In the genomic region with DNA sequence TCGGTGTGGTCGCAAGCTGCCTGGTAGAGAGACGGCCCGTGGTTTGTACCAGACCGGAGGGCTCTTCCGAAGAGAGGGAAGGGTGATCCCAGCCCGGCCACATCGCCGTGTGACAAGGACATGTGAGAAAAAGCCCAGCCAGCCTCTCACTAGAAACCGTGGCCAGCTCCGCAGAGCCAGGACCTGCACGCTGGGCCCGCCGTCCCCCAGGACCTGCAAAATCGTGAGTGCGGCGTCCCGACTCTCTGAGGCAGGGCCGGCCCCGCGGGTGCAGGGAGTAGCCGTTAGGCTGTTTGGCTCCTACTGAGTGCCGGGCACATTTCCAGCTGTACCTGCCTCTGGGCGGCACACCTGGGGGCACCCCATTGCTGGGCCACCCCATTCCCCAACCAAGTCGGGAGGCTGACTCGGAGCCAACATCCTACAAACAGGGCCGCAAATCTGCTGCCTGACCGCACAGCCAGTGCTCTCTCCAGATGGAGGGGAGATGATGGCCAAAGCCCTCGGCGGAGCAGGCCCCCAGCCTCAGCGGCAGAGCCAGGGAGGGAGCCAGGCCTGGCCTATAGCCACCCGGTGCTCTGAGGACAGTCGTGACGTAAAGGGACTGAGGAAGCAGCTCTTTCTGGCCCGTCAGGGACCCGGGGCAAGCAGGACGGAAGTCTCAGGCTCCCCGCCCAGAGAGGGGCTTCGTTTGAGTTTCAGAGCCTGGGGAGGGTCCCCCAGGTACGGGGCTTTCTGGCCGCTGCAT, we compare ENCODE assay signal across 30 cellular contexts. TPM values are rescaled to one million over a fixed set of nuclear protein-coding genes. Genes with fewer than 3 reads are reported as not detected.
"Had no signal": no experiment of that assay in that cellular context is flagged by ENCODE, and none has a peak within 500 bp of the region (broad histone marks: within the 10 kb centered on the region; RNA-seq: fewer than 3 reads in every experiment).

No MANE protein-coding gene starts in this region.

- ATAC-seq: activated CD4-positive, alpha-beta T cell treated with anti-CD3 and anti-CD28 coated beads for 36 hours; activated T-cell treated with anti-CD3 and anti-CD28 coated beads, Interleukin-2, amount 50 U/mL, for 72 hours had no signal

- H3K4me1 ChIP-seq: Peyer's patch, SJCRH30 had no signal

- H3K27ac Mint-ChIP-seq: activated CD4-positive, alpha-beta memory T cell treated with anti-CD3 and anti-CD28 coated beads, Interleukin-2, amount 10 ng/mL, durations not matched to agents 7 days and 5 days; activated CD4-positive, alpha-beta T cell treated with anti-CD3 and anti-CD28 coated beads for 36 hours; activated naive CD4-positive, alpha-beta T cell treated with anti-CD3 and anti-CD28 coated beads, Interleukin-2, amount 10 ng/mL, durations not matched to agents 7 days and 5 days; activated naive CD8-positive, alpha-beta T cell treated with anti-CD3 and anti-CD28 coated beads for 36 hours; activated T-cell treated with anti-CD3 and anti-CD28 coated beads, Interleukin-2, amount 50 U/mL, for 72 hours; activated T-helper 2 cell treated with anti-CD3 and anti-CD28 coated beads, Interferon-gamma antibody, Interleukin-2, Interleukin-4, amounts not matched to agents 10 μg/mL and 5 μg/mL and 100 μg/mL, durations not matched to agents 14 hours and 24 hours and 36 hours had no signal

- H3K4me3 Mint-ChIP-seq: activated CD4-positive, alpha-beta memory T cell treated with anti-CD3 and anti-CD28 coated beads, Interleukin-2, amount 10 ng/mL, durations not matched to agents 7 days and 5 days; activated CD4-positive, alpha-beta T cell treated with anti-CD3 and anti-CD28 coated beads for 36 hours; activated naive CD4-positive, alpha-beta T cell treated with anti-CD3 and anti-CD28 coated beads, Interleukin-2, amount 10 ng/mL, durations not matched to agents 7 days and 5 days; activated naive CD8-positive, alpha-beta T cell treated with anti-CD3 and anti-CD28 coated beads for 36 hours; activated T-cell treated with anti-CD3 and anti-CD28 coated beads, Interleukin-2, amount 50 U/mL, for 72 hours had no signal

- H3K27me3 ChIP-seq: Peyer's patch, SJCRH30 had no signal

- H3K36me3 ChIP-seq: SJCRH30 had no signal

- DNase-seq: activated CD4-positive, alpha-beta memory T cell treated with anti-CD3 and anti-CD28 coated beads, Interleukin-2, amount 10 ng/mL, durations not matched to agents 7 days and 5 days; activated CD4-positive, alpha-beta T cell treated with anti-CD3 and anti-CD28 coated beads for 36 hours; activated CD4-positive, alpha-beta T cell treated with anti-CD3 and anti-CD28 coated beads, Interleukin-2, amount 50 U/mL, for 1 hour; activated CD4-positive, CD25-positive, alpha-beta regulatory T cell; activated CD8-positive, alpha-beta memory T cell treated with anti-CD3 and anti-CD28 coated beads, Interleukin-2, amount 50 U/mL, for 4 hours; activated gamma-delta T cell treated with Interleukin-2 at 50 U/mL for 16 hours; activated naive CD4-positive, alpha-beta T cell treated with anti-CD3 and anti-CD28 coated beads, Interleukin-2, amount 10 ng/mL, durations not matched to agents 7 days and 5 days; activated naive CD8-positive, alpha-beta T cell treated with anti-CD3 and anti-CD28 coated beads for 36 hours; activated T-cell treated with anti-CD3 and anti-CD28 coated beads, Interleukin-2, amount 50 U/mL, for 72 hours; anterior cingulate cortex; Karpas-422; MM.1S; NCI-H1105; NCI-H1436; NCI-H1694 treated with DMSO at 0.1 percent for 48 hours; NCI-H2029 treated with DMSO at 0.1 percent for 48 hours; NCI-H345; NCI-H510A treated with DMSO at 0.1 percent for 48 hours; NCI-H69; NK-92 treated with Interleukin-12 subunit alpha and Interleukin-12 subunit beta, amount 100 ng/mL, for 24 hours; Peyer's patch; Right ventricle myocardium superior; SJCRH30; SK-N-SH; T-helper 1 cell had no signal

- H3K27me3 Mint-ChIP-seq: activated CD4-positive, alpha-beta memory T cell treated with anti-CD3 and anti-CD28 coated beads, Interleukin-2, amount 10 ng/mL, durations not matched to agents 7 days and 5 days; activated CD4-positive, alpha-beta T cell treated with anti-CD3 and anti-CD28 coated beads for 36 hours; activated naive CD4-positive, alpha-beta T cell treated with anti-CD3 and anti-CD28 coated beads, Interleukin-2, amount 10 ng/mL, durations not matched to agents 7 days and 5 days; activated naive CD8-positive, alpha-beta T cell treated with anti-CD3 and anti-CD28 coated beads for 36 hours had no signal

- H3K4me1 Mint-ChIP-seq: activated CD4-positive, alpha-beta memory T cell treated with anti-CD3 and anti-CD28 coated beads, Interleukin-2, amount 10 ng/mL, durations not matched to agents 7 days and 5 days; activated CD4-positive, alpha-beta T cell treated with anti-CD3 and anti-CD28 coated beads for 36 hours; activated naive CD4-positive, alpha-beta T cell treated with anti-CD3 and anti-CD28 coated beads, Interleukin-2, amount 10 ng/mL, durations not matched to agents 7 days and 5 days; activated naive CD8-positive, alpha-beta T cell treated with anti-CD3 and anti-CD28 coated beads for 36 hours had no signal

- H3K9me3 Mint-ChIP-seq: activated CD4-positive, alpha-beta memory T cell treated with anti-CD3 and anti-CD28 coated beads, Interleukin-2, amount 10 ng/mL, durations not matched to agents 7 days and 5 days; activated naive CD4-positive, alpha-beta T cell treated with anti-CD3 and anti-CD28 coated beads, Interleukin-2, amount 10 ng/mL, durations not matched to agents 7 days and 5 days; activated naive CD8-positive, alpha-beta T cell treated with anti-CD3 and anti-CD28 coated beads for 36 hours; activated T-cell treated with anti-CD3 and anti-CD28 coated beads, Interleukin-2, amount 50 U/mL, for 72 hours; activated T-helper 2 cell treated with anti-CD3 and anti-CD28 coated beads, Interferon-gamma antibody, Interleukin-2, Interleukin-4, amounts not matched to agents 10 μg/mL and 5 μg/mL and 100 μg/mL, durations not matched to agents 14 hours and 24 hours and 36 hours had no signal

- H3K9me3 ChIP-seq: Peyer's patch, SJCRH30, SK-N-SH had no signal

- H3K36me3 Mint-ChIP-seq: activated naive CD4-positive, alpha-beta T cell treated with anti-CD3 and anti-CD28 coated beads, Interleukin-2, amount 10 ng/mL, durations not matched to agents 7 days and 5 days; activated naive CD8-positive, alpha-beta T cell treated with anti-CD3 and anti-CD28 coated beads for 36 hours had no signal

- H3K27ac ChIP-seq: Peyer's patch, RWPE1, SJCRH30, VCaP had no signal

- H3K9ac ChIP-seq: SK-N-SH had no signal

- H3K4me2 ChIP-seq: SK-N-SH had no signal

- H3K4me3 ChIP-seq: Peyer's patch, SJCRH30 had no signal

RNA-seq across cellular contexts. Expression of a gene that starts 33.6 kb away (rescaled TPM):
- total RNA-seq: activated CD4-positive, alpha-beta memory T cell treated with anti-CD3 and anti-CD28 coated beads, Interleukin-2, amount 10 ng/mL, durations not matched to agents 7 days and 5 days; activated CD4-positive, alpha-beta T cell treated with anti-CD3 and anti-CD28 coated beads for 36 hours; activated naive CD8-positive, alpha-beta T cell treated with anti-CD3 and anti-CD28 coated beads for 36 hours; activated T-cell treated with anti-CD3 and anti-CD28 coated beads, Interleukin-2, amount 50 U/mL, for 72 hours; activated T-helper 2 cell treated with anti-CD3 and anti-CD28 coated beads, Interferon-gamma antibody, Interleukin-2, Interleukin-4, amounts not matched to agents 10 μg/mL and 5 μg/mL and 100 μg/mL, durations not matched to agents 14 hours and 24 hours and 36 hours; cardiac septum; Peyer's patch; Right ventricle myocardium superior; SJCRH30; T-helper 2 cell treated with Interferon-gamma antibody and Interleukin-4, amounts not matched to agents 100 ng/mL and 5 ng/mL, for 36 hours had no signal
- polyA plus RNA-seq: SK-N-SH had no signal
